In genomic region chr14:101784631-101785030, GRCh38 we compare ENCODE assay signal across 1 cellular context.
TF ChIP-seq lines count a peak whose summit lies in the region.

No MANE protein-coding gene starts in this region.

TF ChIP-seq in H1, 55 proteins besides CTCF, POLR2A, EP300 and RAD21:
- no peak for TF ChIP-seq USF2 (IDR thresholded peaks at IDR 0.05; ENCODE audit: low read length)
- no peak for TF ChIP-seq TAF1 (IDR thresholded peaks at IDR 0.05; ENCODE audit: low read depth, low read length)
- TF ChIP-seq CHD1 (IDR thresholded peaks at IDR 0.05; ENCODE audit: low read depth, low read length) = no peak
- no peak for TF ChIP-seq CBX5 (IDR thresholded peaks at IDR 0.05; ENCODE audit: low read depth, low read length)
- TF ChIP-seq TCF12 (IDR thresholded peaks at IDR 0.05; ENCODE audit: low read depth, low read length) = no peak
- no peak for TF ChIP-seq KDM5A (IDR thresholded peaks at IDR 0.05; ENCODE audit: low read length)
- no peak for TF ChIP-seq RBBP5 (IDR thresholded peaks at IDR 0.05; ENCODE audit: borderline replicate concordance, low read depth, low read length)
- no peak for TF ChIP-seq POU5F1 (IDR thresholded peaks at IDR 0.05; ENCODE audit: low read depth, low read length)
- no peak for TF ChIP-seq EZH2 (IDR thresholded peaks at IDR 0.05; ENCODE audit: low read depth, low read length, severe bottlenecking)
